Comparison of ENCODE assay signal across 11 cellular contexts in the genomic region with DNA sequence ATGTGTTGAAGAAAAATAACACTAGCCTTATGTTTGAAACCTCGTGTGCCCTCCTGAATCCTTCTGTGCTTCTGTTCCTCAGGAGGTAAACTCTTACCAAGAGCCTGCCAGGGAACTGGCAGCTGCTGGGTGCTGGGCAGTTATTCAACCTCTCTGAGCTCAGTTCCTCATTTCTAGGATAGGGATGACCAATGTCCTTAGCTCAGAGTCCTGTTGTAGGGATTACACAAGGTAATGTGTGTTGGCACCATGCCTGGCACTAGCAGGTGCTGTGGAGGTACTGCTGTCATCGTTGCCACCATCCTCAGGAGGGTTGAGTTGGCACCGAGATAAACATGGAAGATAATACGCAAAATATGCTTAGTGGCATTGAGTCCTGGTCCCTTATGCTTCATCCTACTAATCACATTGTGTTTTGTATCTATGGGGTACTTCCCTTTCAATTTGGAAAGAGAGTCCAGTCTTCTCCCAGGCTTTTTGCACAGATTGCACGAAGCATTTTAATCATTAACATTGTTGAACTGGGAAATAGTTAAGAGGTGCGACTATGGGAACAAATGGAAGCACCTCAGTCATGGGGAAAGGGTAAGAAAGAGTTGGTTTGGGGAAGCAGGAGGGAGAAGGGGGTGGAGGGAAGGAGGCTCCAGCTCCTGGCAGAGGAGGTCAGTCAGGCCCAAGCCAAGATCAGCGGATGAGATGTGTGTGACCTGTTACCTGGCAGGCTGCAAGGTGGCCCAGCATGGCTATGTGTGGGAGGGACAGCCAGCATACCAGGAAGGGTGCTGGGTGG. TPM values are rescaled to one million over a fixed set of nuclear protein-coding genes. Genes with fewer than 3 reads are reported as not detected.
A peak's percentile ranks its signal among the peaks of the same experiment; 100 is the strongest.
DNase-seq lines count a peak whose midpoint lies in the region; ATAC-seq lines count a peak whose summit lies in the region.
"Had no signal": no experiment of that assay in that cellular context is flagged by ENCODE, and none has a peak within 500 bp of the region (broad histone marks: within the 10 kb centered on the region; RNA-seq: fewer than 3 reads in every experiment).

No MANE protein-coding gene starts in this region.

- no peaks in the 10 kb centered on the region for H3K9me3 Mint-ChIP-seq in central memory CD8-positive, alpha-beta T cell
- H3K9me3 Mint-ChIP-seq: activated T-helper 2 cell treated with anti-CD3 and anti-CD28 coated beads, Interferon-gamma antibody, Interleukin-2, Interleukin-4, amounts not matched to agents 10 μg/mL and 5 μg/mL and 100 μg/mL, durations not matched to agents 14 hours and 24 hours and 36 hours; neural crest cell had no signal

- H3K4me3 Mint-ChIP-seq in central memory CD8-positive, alpha-beta T cell, result no peak overlapping the region
- H3K4me3 Mint-ChIP-seq: neural crest cell had no signal

- H3K27ac Mint-ChIP-seq in central memory CD8-positive, alpha-beta T cell (ENCODE audit: low read depth), result peak overlapping the region; percentile 52
- H3K27ac Mint-ChIP-seq: activated T-helper 2 cell treated with anti-CD3 and anti-CD28 coated beads, Interferon-gamma antibody, Interleukin-2, Interleukin-4, amounts not matched to agents 10 μg/mL and 5 μg/mL and 100 μg/mL, durations not matched to agents 14 hours and 24 hours and 36 hours had no signal

- DNase-seq in NCI-H1436 (lab: John Stamatoyannopoulos, UW) (peak; percentile 17), NCI-H1436 treated with DMSO at 0.1 percent for 48 hours (lab: John Stamatoyannopoulos, UW) (no peak), NCI-H2029 (lab: John Stamatoyannopoulos, UW) (peak; percentile 97), renal cortical epithelial cell (ENCODE audit: low read depth) (peak; percentile 64), medulla oblongata (ENCODE audit: extremely low spot score) (no peak), epidermal melanocyte (ENCODE audit: insufficient read length, low spot score) (no peak)
- no peak for DNase-seq in central memory CD8-positive, alpha-beta T cell (ENCODE audit: low spot score in 2 of 2)
- DNase-seq: NCI-H1417 treated with DMSO at 0.1 percent for 48 hours had no signal

- H3K4me1 Mint-ChIP-seq in central memory CD8-positive, alpha-beta T cell, result peaks cover 20% of the 10 kb centered on the region

- no peak for ATAC-seq in central memory CD8-positive, alpha-beta T cell (replicated peaks; ENCODE audit: extremely low read depth, poor library complexity, severe bottlenecking)
- no peak for ATAC-seq in GM18502 (IDR thresholded peaks at IDR 0.05; ENCODE audit: poor library complexity, unreplicated experiment)

- H3K36me3 Mint-ChIP-seq in central memory CD8-positive, alpha-beta T cell (ENCODE audit: insufficient read depth), result peaks cover 43% of the 10 kb centered on the region

- H3K27me3 Mint-ChIP-seq in central memory CD8-positive, alpha-beta T cell, result no peaks in the 10 kb centered on the region

RNA-seq across cellular contexts. Expression of gene CABIN1, which starts 56.7 kb away (rescaled TPM):
- total RNA-seq in renal cortical epithelial cell, result 13.0 and 57.3 TPM in 2 replicates

Comparison
In these comparisons a context has a peak if more than half of its experiments do, and no peak if none do; other contexts are left out.
1. DNase-seq: peak in NCI-H1436 (single experiment), NCI-H2029 (single experiment) and renal cortical epithelial cell (single experiment); none in NCI-H1436 treated with DMSO at 0.1 percent for 48 hours (single experiment), central memory CD8-positive, alpha-beta T cell (0 of 2), medulla oblongata (single experiment) and epidermal melanocyte (single experiment).